20 cellular contexts compared by ENCODE assay signal in the genomic region with DNA sequence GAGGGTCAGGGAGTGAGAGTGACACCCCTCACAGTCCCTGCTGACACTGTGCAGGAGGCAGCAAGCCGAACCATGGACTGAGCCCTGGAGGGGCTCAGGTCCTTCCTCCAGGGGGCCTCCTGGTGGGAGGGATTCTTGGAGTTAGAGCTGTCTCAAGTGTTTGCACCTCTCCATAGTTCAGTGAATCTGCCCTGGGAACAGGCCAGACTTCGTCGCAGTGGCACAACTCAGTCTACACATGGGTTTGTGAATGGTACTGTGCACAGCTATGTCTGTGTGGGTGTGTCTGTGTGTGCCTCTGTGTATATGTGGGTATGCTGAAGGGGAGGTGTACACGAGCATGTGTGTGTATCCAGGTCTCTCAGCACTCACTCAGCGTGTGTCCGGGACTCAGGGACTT. TPM values are rescaled to one million over a fixed set of nuclear protein-coding genes. Genes with fewer than 3 reads are reported as not detected.
DNase-seq lines count a peak whose midpoint lies in the region; ATAC-seq, FAIRE-seq and TF ChIP-seq lines count a peak whose summit lies in the region.
"Had no signal": no experiment of that assay in that cellular context is flagged by ENCODE, and none has a peak within 500 bp of the region (broad histone marks: within the 10 kb centered on the region; RNA-seq: fewer than 3 reads in every experiment).

No MANE protein-coding gene starts in this region.

- no peak for TF ChIP-seq POLR2A in GM12891 (IDR thresholded peaks at IDR 0.05; ENCODE audit: low read depth, low read length)

- H3K9me3 Mint-ChIP-seq in HFFc6 (no peaks in the 10 kb centered on the region), chondrocyte (ENCODE audit: low read depth) (no peaks in the 10 kb centered on the region), nephron (peaks cover 2% of the 10 kb centered on the region)
- H3K9me3 Mint-ChIP-seq: activated naive CD8-positive, alpha-beta T cell treated with anti-CD3 and anti-CD28 coated beads, Interleukin-2, amount 10 ng/mL, durations not matched to agents 7 days and 5 days; activated T-helper 2 cell treated with anti-CD3 and anti-CD28 coated beads, Interferon-gamma antibody, Interleukin-2, Interleukin-4, amounts not matched to agents 10 μg/mL and 5 μg/mL and 100 μg/mL, durations not matched to agents 14 hours and 24 hours and 36 hours; CD4-positive, alpha-beta T cell; memory B cell; naive B cell had no signal

- H3K27ac ChIP-seq in AG04450 (ENCODE audit: low read depth, low read length) = peak overlapping the region; percentile 95

- H3K27me3 Mint-ChIP-seq in HFFc6 (ENCODE audit: insufficient read depth) (no peaks in the 10 kb centered on the region; the same call in 1 of the 2 replicates), chondrocyte (ENCODE audit: low read depth) (no peaks in the 10 kb centered on the region), nephron (ENCODE audit: low read depth) (peaks cover 10% of the 10 kb centered on the region)
- H3K27me3 Mint-ChIP-seq: CD4-positive, alpha-beta T cell had no signal

- H3K27ac Mint-ChIP-seq in HFFc6 (peak overlapping the region; percentile 96), chondrocyte (ENCODE audit: unreplicated experiment) (peak overlapping the region; percentile 38), nephron (peak overlapping the region; percentile 50 to 73 (median 65))
- H3K27ac Mint-ChIP-seq: activated naive CD8-positive, alpha-beta T cell treated with anti-CD3 and anti-CD28 coated beads, Interleukin-2, amount 10 ng/mL, durations not matched to agents 7 days and 5 days; activated T-helper 2 cell treated with anti-CD3 and anti-CD28 coated beads, Interferon-gamma antibody, Interleukin-2, Interleukin-4, amounts not matched to agents 10 μg/mL and 5 μg/mL and 100 μg/mL, durations not matched to agents 14 hours and 24 hours and 36 hours; CD4-positive, alpha-beta T cell; memory B cell; naive B cell had no signal

- H3K9me3 ChIP-seq in AG04450 (ENCODE audit: control insufficient read depth, insufficient read depth, low read length) = no peaks in the 10 kb centered on the region

- CTCF ChIA-PET in AG04450 (lab: Charles Lee) = interaction anchor here (0.8 to 3.7 kb wide), 3 partner anchors 38 to 148 kb away, joined by 3 to 18 read pairs (median 3); no protein-coding TSS in a partner anchor

- FAIRE-seq in GM12891 (lab: Jason Lieb, UNC) = no peak
- FAIRE-seq: HTR-8/SVneo had no signal

- POLR2A ChIA-PET in AG04450 (lab: Yijun Ruan, JAX) = no interaction called here

- H3K4me3 ChIP-seq in AG04450 (ENCODE audit: low read depth, low read length) = no peak overlapping the region

- peaks cover 12% of the 10 kb centered on the region; the same call in 1 of the 2 replicates for H3K36me3 Mint-ChIP-seq in HFFc6 (ENCODE audit: low read depth)
- no peaks in the 10 kb centered on the region for H3K36me3 Mint-ChIP-seq in chondrocyte (ENCODE audit: low read depth)
- peaks cover 59% of the 10 kb centered on the region for H3K36me3 Mint-ChIP-seq in nephron (ENCODE audit: low read depth)
- H3K36me3 Mint-ChIP-seq: memory B cell, naive B cell had no signal

- ATAC-seq in HG02973 (IDR thresholded peaks at IDR 0.05; ENCODE audit: unreplicated experiment) = no peak
- ATAC-seq in GM18861 (IDR thresholded peaks at IDR 0.05; ENCODE audit: unreplicated experiment) = no peak

- H3K4me1 Mint-ChIP-seq in HFFc6 (ENCODE audit: low read depth) = peaks cover 68% of the 10 kb centered on the region
- H3K4me1 Mint-ChIP-seq in chondrocyte (ENCODE audit: low read depth) = peaks cover 30% of the 10 kb centered on the region
- H3K4me1 Mint-ChIP-seq in nephron = peaks cover 29% of the 10 kb centered on the region

- H3K27me3 ChIP-seq in AG04450 (ENCODE audit: control insufficient read depth, insufficient read depth, low read length) = no peaks in the 10 kb centered on the region

- DNase-seq in AG04450 (ENCODE audit: low read depth, low spot score) (no peak), HFFc6 (no peak), chondrocyte (ENCODE audit: low spot score) (no peak), GM12891 (ENCODE audit: insufficient read length, low spot score) (no peak), kidney tubule cell (ENCODE audit: low spot score) (no peak)
- DNase-seq: activated CD4-positive, alpha-beta T cell treated with anti-CD3 and anti-CD28 coated beads for 48 hours; activated naive CD8-positive, alpha-beta T cell treated with anti-CD3 and anti-CD28 coated beads, Interleukin-2, amount 10 ng/mL, durations not matched to agents 7 days and 5 days; CD4-positive, alpha-beta T cell; effector memory CD4-positive, alpha-beta T cell; GDM1; naive B cell; NCI-H1694 treated with DMSO at 0.1 percent for 48 hours; posterior cingulate gyrus; substantia nigra had no signal

- H3K4me3 Mint-ChIP-seq in HFFc6 (no peak overlapping the region), chondrocyte (ENCODE audit: unreplicated experiment) (no peak overlapping the region), nephron (no peak overlapping the region)
- H3K4me3 Mint-ChIP-seq: activated naive CD8-positive, alpha-beta T cell treated with anti-CD3 and anti-CD28 coated beads, Interleukin-2, amount 10 ng/mL, durations not matched to agents 7 days and 5 days; CD4-positive, alpha-beta T cell; memory B cell had no signal

- TF ChIP-seq CTCF in AG04450 (IDR thresholded peaks at IDR 0.05; ENCODE audit: low read depth, low read length) (no peak), HFFc6 (IDR thresholded peaks at IDR 0.05) (no peak; the same call in 1 of the 2 replicates), chondrocyte (IDR thresholded peaks at IDR 0.05) (no peak), nephron (IDR thresholded peaks at IDR 0.05; ENCODE audit: unreplicated experiment in 3 of 3) (no peak)

TF ChIP-seq in GM12891, 5 proteins besides CTCF, POLR2A, EP300 and RAD21:
- TF ChIP-seq TAF1 (IDR thresholded peaks at IDR 0.05; ENCODE audit: low read depth, low read length) (no peak), SPI1 (IDR thresholded peaks at IDR 0.05; ENCODE audit: low read depth, low read length) (no peak), POLR2AphosphoS5 (IDR thresholded peaks at IDR 0.05; ENCODE audit: low read depth, low read length) (no peak), POU2F2 (IDR thresholded peaks at IDR 0.05; ENCODE audit: low read depth, low read length) (no peak), PAX5 (IDR thresholded peaks at IDR 0.05; ENCODE audit: insufficient read depth, low read length, severe bottlenecking) (no peak)

RNA-seq across cellular contexts. Expression of gene PAX8, which starts 36.4 kb away (rescaled TPM):
- 1.2 TPM in 2 replicates for polyA plus RNA-seq in AG04450 (2011; rRNA removed)
- polyA minus RNA-seq in AG04450 (2011; rRNA and poly(A)+ RNA removed) = 1.2 and 1.5 TPM in 2 replicates
- total RNA-seq in HFFc6 (2021; fragmentation: NEBNext Ultra II Directional; extraction: Animal tissue kit (Norgen Biotek cat#: 25700)) = 1 to 10 TPM in 5 of 6 experiments, under 1 TPM in 1; 0.33 to 6.7 (median 5.1) TPM
- total RNA-seq in chondrocyte = 0.29 TPM in 1 of 3 replicates, not detected in the others
- not detected for polyA plus RNA-seq in GM12891 (2012; ENCODE audit: low read depth, missing spikeins)

Comparison
In these comparisons a context has a peak if more than half of its experiments do, and no peak if none do; other contexts are left out.
1. H3K27ac Mint-ChIP-seq: peak in every context shown above with its lines; median percentile 96 in HFFc6; 65 in nephron; 38 in chondrocyte.